ENCODE assay signal across 8 cellular contexts in the genomic region with DNA sequence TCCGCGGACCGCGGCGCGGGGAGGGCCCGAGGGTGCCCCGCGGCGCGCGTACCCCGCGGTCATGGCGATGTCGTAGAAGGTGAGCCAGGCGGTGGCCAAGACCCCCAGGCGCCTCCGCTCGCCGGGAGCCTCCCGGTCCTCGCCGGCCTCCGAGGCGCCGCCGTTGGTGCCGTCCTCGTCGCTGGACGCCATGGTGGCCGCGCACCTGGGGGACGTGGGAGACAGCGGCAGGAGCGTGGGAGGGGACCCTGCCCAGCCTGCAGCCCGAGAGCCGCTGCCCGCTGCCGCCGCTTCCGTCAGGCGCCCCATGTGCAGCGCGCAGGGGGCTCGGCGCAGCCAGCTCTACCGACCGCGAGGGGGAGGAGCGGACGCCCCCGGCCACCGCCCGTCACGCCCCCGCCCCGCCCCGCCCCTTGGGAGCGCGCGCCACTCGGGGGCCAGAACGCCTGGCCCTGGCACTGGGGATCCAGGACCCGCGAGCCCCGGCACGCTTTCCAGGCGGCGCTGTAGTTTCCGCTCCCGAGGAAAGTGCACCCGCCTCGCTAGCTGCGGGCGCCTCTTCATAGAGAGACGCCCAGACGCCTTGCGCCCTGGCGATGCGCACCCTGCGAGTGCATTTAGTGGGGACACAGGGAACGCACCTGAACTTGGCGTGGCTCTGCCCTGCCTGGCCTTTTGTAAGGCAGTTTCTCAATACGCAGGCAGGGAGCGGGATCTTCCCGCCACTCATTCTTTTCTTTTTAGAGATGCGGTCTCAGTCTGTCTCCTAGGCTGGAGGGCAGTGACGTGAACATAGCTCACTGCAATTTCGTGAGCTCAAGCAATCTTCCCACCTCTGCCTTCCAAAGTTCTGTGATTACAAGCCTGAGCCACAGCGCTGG. TPM values are rescaled to one million over a fixed set of nuclear protein-coding genes. Genes with fewer than 3 reads are reported as not detected.
DNase-seq lines count a peak whose midpoint lies in the region; ATAC-seq and TF ChIP-seq lines count a peak whose summit lies in the region.

A gene with protein sequence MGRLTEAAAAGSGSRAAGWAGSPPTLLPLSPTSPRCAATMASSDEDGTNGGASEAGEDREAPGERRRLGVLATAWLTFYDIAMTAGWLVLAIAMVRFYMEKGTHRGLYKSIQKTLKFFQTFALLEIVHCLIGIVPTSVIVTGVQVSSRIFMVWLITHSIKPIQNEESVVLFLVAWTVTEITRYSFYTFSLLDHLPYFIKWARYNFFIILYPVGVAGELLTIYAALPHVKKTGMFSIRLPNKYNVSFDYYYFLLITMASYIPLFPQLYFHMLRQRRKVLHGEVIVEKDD (minus strand): TSS at position 344 of the 881 bp plus-strand sequence. CDS start 35 bp downstream, at position 309.

- no peak for TF ChIP-seq CTCF in DOHH2 (IDR thresholded peaks at IDR 0.05; ENCODE audit: low read depth, low read length, poor library complexity, severe bottlenecking)
- no peak for TF ChIP-seq CTCF in ovary (IDR thresholded peaks at IDR 0.05)
- TF ChIP-seq CTCF in upper lobe of right lung (IDR thresholded peaks at IDR 0.05), result peak; percentile 20

- WGBS in ovary, 3 donors, result 0 to 1% (median 1%) methylated on average over 37 to 92 of the region's 92 CpGs

- H4K20me1 ChIP-seq in DOHH2 (ENCODE audit: control insufficient read depth, insufficient read depth, low read depth, low read length), result no peaks in the 10 kb centered on the region

- H3K27me3 Mint-ChIP-seq in activated naive CD8-positive, alpha-beta T cell treated with anti-CD3 and anti-CD28 coated beads, Interleukin-2, amount 10 ng/mL, durations not matched to agents 7 days and 5 days, result peaks cover 24% of the 10 kb centered on the region

- TF ChIP-seq EP300 in ovary (IDR thresholded peaks at IDR 0.05), result no peak

- H3K4me1 ChIP-seq in DOHH2 (ENCODE audit: control insufficient read depth, low read length) (peaks cover 5% of the 10 kb centered on the region), HUES48 (ENCODE audit: control insufficient read depth, insufficient read depth, low read length) (no peaks in the 10 kb centered on the region), ovary (ENCODE audit: insufficient read depth) (peaks cover 1% of the 10 kb centered on the region), upper lobe of right lung (peaks cover 9% of the 10 kb centered on the region)

- H3K36me3 Mint-ChIP-seq in activated naive CD8-positive, alpha-beta T cell treated with anti-CD3 and anti-CD28 coated beads, Interleukin-2, amount 10 ng/mL, durations not matched to agents 7 days and 5 days, result no peaks in the 10 kb centered on the region

- H3K4me3 ChIP-seq in DOHH2 (ENCODE audit: low read length), result peak within 1 kb of the TSS; percentile 62
- peak within 1 kb of the TSS; percentile 78 for H3K4me3 ChIP-seq in HUES48 (ENCODE audit: low read depth, low read length)
- peak within 1 kb of the TSS; percentile 75 for H3K4me3 ChIP-seq in ovary
- peak within 1 kb of the TSS; percentile 87 for H3K4me3 ChIP-seq in upper lobe of right lung

- H3F3A ChIP-seq in DOHH2 (ENCODE audit: control insufficient read depth, insufficient read depth), result no peaks in the 10 kb centered on the region

- no peak for TF ChIP-seq POLR2A in ovary (IDR thresholded peaks at IDR 0.05)

- H3K27ac ChIP-seq in DOHH2 (ENCODE audit: low read depth, low read length) (no peak within 1 kb of the TSS), HUES48 (ENCODE audit: low read depth, low read length) (peak within 1 kb of the TSS; percentile 81), ovary (peak within 1 kb of the TSS; percentile 37 to 64), upper lobe of right lung (peak within 1 kb of the TSS; percentile 88)

- H3K9ac ChIP-seq in HUES48 (ENCODE audit: low read depth, low read length), result peak within 1 kb of the TSS; percentile 92

- POLR2A ChIA-PET in activated naive CD8-positive, alpha-beta T cell treated with anti-CD3 and anti-CD28 coated beads, Interleukin-2, amount 10 ng/mL, durations not matched to agents 7 days and 5 days (lab: Charles Lee), result interaction anchor here (0.6 to 1.5 kb wide), 4 partner anchors 27 to 88 kb away, joined by 3 to 10 read pairs (median 5); a partner anchor contains a TSS

- no peaks in the 10 kb centered on the region for H3K9me3 ChIP-seq in DOHH2 (ENCODE audit: control insufficient read depth, insufficient read depth, low read length)
- no peaks in the 10 kb centered on the region for H3K9me3 ChIP-seq in HUES48 (ENCODE audit: control insufficient read depth, insufficient read depth, low read length)
- no peaks in the 10 kb centered on the region for H3K9me3 ChIP-seq in ovary
- no peaks in the 10 kb centered on the region for H3K9me3 ChIP-seq in upper lobe of right lung

- intact Hi-C loops in head of caudate nucleus (cut with DNase I), result no loop called here
- intact Hi-C loops in ovary (cut with DNase I), result loop anchor here in 1 of 4 donors (10.0 kb wide), 1 partner anchor 118 kb away; no protein-coding TSS in a partner anchor
- intact Hi-C loops in upper lobe of right lung (cut with DNase I), result loop anchor here (10.0 kb wide), 1 partner anchor 128 kb away; no protein-coding TSS in a partner anchor

- peak within 1 kb of the TSS; percentile 16 for H3K27ac Mint-ChIP-seq in activated naive CD8-positive, alpha-beta T cell treated with anti-CD3 and anti-CD28 coated beads, Interleukin-2, amount 10 ng/mL, durations not matched to agents 7 days and 5 days

- H3K4me1 Mint-ChIP-seq in activated naive CD8-positive, alpha-beta T cell treated with anti-CD3 and anti-CD28 coated beads, Interleukin-2, amount 10 ng/mL, durations not matched to agents 7 days and 5 days, result peaks cover 6% of the 10 kb centered on the region

- H3K4me3 Mint-ChIP-seq in activated naive CD8-positive, alpha-beta T cell treated with anti-CD3 and anti-CD28 coated beads, Interleukin-2, amount 10 ng/mL, durations not matched to agents 7 days and 5 days, result peak within 1 kb of the TSS; percentile 87

- DNase-seq in SK-N-DZ (ENCODE audit: low spot score) (peak; percentile 70), head of caudate nucleus (peak; percentile 29 to 87 (median 75)), ovary (peak; percentile 43 to 73 (median 57)), upper lobe of right lung (peak; percentile 90)
- DNase-seq in activated naive CD8-positive, alpha-beta T cell treated with anti-CD3 and anti-CD28 coated beads, Interleukin-2, amount 10 ng/mL, durations not matched to agents 7 days and 5 days, result peak; percentile 68

- peak; percentile 63 for ATAC-seq in GM21390 (IDR thresholded peaks at IDR 0.05; ENCODE audit: unreplicated experiment)
- peak; percentile 77 for ATAC-seq in activated naive CD8-positive, alpha-beta T cell treated with anti-CD3 and anti-CD28 coated beads, Interleukin-2, amount 10 ng/mL, durations not matched to agents 7 days and 5 days (ENCODE audit: low read depth)
- peak; percentile 93 for ATAC-seq in upper lobe of right lung

- H3K9me3 Mint-ChIP-seq in activated naive CD8-positive, alpha-beta T cell treated with anti-CD3 and anti-CD28 coated beads, Interleukin-2, amount 10 ng/mL, durations not matched to agents 7 days and 5 days, result no peaks in the 10 kb centered on the region

- no peaks in the 10 kb centered on the region for H3K9me2 ChIP-seq in DOHH2 (replicated peaks; ENCODE audit: control insufficient read depth, low read length)

- peak within 1 kb of the TSS; percentile 76 for H3K4me2 ChIP-seq in DOHH2 (ENCODE audit: low read length)

- H3K27me3 ChIP-seq in DOHH2 (ENCODE audit: control insufficient read depth, low read length) (peaks cover 12% of the 10 kb centered on the region), HUES48 (ENCODE audit: control insufficient read depth, insufficient read depth, low read length) (no peaks in the 10 kb centered on the region), ovary (no peaks in the 10 kb centered on the region), upper lobe of right lung (peaks cover 6% of the 10 kb centered on the region)

- H3K79me2 ChIP-seq in DOHH2 (ENCODE audit: control insufficient read depth, low read length), result no peaks in the 10 kb centered on the region

- H3K36me3 ChIP-seq in DOHH2 (ENCODE audit: control insufficient read depth, low read length) (no peaks in the 10 kb centered on the region), HUES48 (ENCODE audit: control insufficient read depth, insufficient read depth, low read length) (peaks cover 3% of the 10 kb centered on the region; the same call in 1 of the 2 replicates), ovary (no peaks in the 10 kb centered on the region), upper lobe of right lung (no peaks in the 10 kb centered on the region)

RNA-seq across cellular contexts. Expression of the gene that starts here (rescaled TPM):
- 8.4 and 10.0 TPM in 2 replicates for polyA plus RNA-seq in SK-N-DZ (2014; cell fraction: cytosol; rRNA removed)
- 9.9 and 10.8 TPM in 2 replicates for polyA plus RNA-seq in SK-N-DZ (2014; cell fraction: nucleus; rRNA removed)
- total RNA-seq in activated naive CD8-positive, alpha-beta T cell treated with anti-CD3 and anti-CD28 coated beads, Interleukin-2, amount 10 ng/mL, durations not matched to agents 7 days and 5 days, result under 1 TPM; 0.61 to 0.88 TPM
- total RNA-seq in ovary (10 to 100 TPM in 1 of 7 donors, 1 to 10 TPM in 6; 6.4 to 11.7 (median 7.5) TPM), upper lobe of right lung (34.3 TPM)
- 10 to 100 TPM in 1 of 2 donors, 1 to 10 TPM in 1; 4.8 to 13.6 TPM for polyA plus RNA-seq in ovary

Comparison
In these comparisons a context has a peak if more than half of its experiments do, and no peak if none do; other contexts are left out.
1. Peak in DNase-seq and ATAC-seq in activated naive CD8-positive, alpha-beta T cell treated with anti-CD3 and anti-CD28 coated beads, Interleukin-2, amount 10 ng/mL, durations not matched to agents 7 days and 5 days; RNA of the gene not detected or under 1 TPM.